ENCODE assay signal across 26 cellular contexts in the genomic region with DNA sequence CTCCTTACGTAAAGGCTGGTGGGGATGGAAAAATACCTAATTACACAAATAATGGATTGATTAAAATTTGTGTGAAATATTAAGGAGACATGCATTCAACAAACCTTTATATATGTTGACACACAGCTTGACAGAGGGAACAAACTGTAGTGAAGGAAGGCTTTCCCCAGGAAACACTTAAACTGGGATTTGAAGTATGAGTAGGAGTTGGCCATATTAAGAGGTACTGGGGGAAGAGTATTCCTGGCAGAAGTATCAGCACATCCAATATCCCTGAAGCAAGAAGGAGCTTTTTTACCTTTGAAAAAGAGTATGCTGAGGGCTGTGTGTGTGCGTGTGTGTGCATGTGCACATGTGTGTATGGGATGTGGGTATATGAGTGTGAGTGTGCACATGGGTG.
"Had no signal": no experiment of that assay in that cellular context is flagged by ENCODE, and none has a peak within 500 bp of the region (broad histone marks: within the 10 kb centered on the region; RNA-seq: fewer than 3 reads in every experiment).

No MANE protein-coding gene starts in this region.

- DNase-seq: activated CD4-positive, alpha-beta memory T cell treated with anti-CD3 and anti-CD28 coated beads for 36 hours; activated CD4-positive, alpha-beta T cell treated with anti-CD3 and anti-CD28 coated beads for 36 hours; activated CD4-positive, alpha-beta T cell treated with anti-CD3 and anti-CD28 coated beads, Interleukin-2, amount 10 ng/mL, durations not matched to agents 24 days and 14 days; activated CD4-positive, CD25-positive, alpha-beta regulatory T cell; activated CD4-positive, CD25-positive, alpha-beta regulatory T cell treated with anti-CD3 and anti-CD28 coated beads, Interleukin-2, amount 50 U/mL, for 72 hours; activated CD8-positive, alpha-beta memory T cell treated with anti-CD3 and anti-CD28 coated beads, Interleukin-2, amount 10 ng/mL, durations not matched to agents 7 days and 5 days; activated CD8-positive, alpha-beta memory T cell treated with anti-CD3 and anti-CD28 coated beads, Interleukin-2, amount 50 U/mL, for 4 hours; activated CD8-positive, alpha-beta T cell treated with anti-CD3 and anti-CD28 coated beads, Interleukin-2, amount 10 ng/mL, durations not matched to agents 7 days and 5 days; activated effector memory CD4-positive, alpha-beta T cell treated with anti-CD3 and anti-CD28 coated beads, Interleukin-2, amount 50 U/mL, for 16 hours; activated naive CD4-positive, alpha-beta T cell treated with anti-CD3 and anti-CD28 coated beads, Interleukin-2, amount 10 ng/mL, durations not matched to agents 7 days and 5 days; activated naive CD8-positive, alpha-beta T cell treated with anti-CD3 and anti-CD28 coated beads, Interleukin-2, amount 10 ng/mL, durations not matched to agents 7 days and 5 days; activated T-cell treated with anti-CD3 and anti-CD28 coated beads, Interleukin-2, amount 50 U/mL, for 1 hour; activated T-cell treated with anti-CD3 and anti-CD28 coated beads, Interleukin-2, amount 50 U/mL, for 48 hours; central memory CD4-positive, alpha-beta T cell; cerebellar nuclear complex; colonic mucosa; effector CD8-positive, alpha-beta T cell; esophagus squamous epithelium; foreskin melanocyte; heart right ventricle; T-helper 2 cell had no signal

- H3K4me3 ChIP-seq: ascending aorta, breast epithelium, cardiac muscle cell, colonic mucosa, esophagus squamous epithelium, gastroesophageal sphincter, heart right ventricle had no signal

- H3K9me3 ChIP-seq: ascending aorta, breast epithelium, colonic mucosa, esophagus squamous epithelium, gastroesophageal sphincter, heart right ventricle had no signal

- H3K4me1 ChIP-seq: breast epithelium, colonic mucosa had no signal

- H3K27me3 ChIP-seq: breast epithelium had no signal

- H3K27ac ChIP-seq: ascending aorta, breast epithelium, cardiac muscle cell, colonic mucosa, epithelial cell of prostate, esophagus squamous epithelium, gastroesophageal sphincter, heart right ventricle had no signal

- H3K36me3 ChIP-seq: ascending aorta, breast epithelium, cardiac muscle cell, colonic mucosa, esophagus squamous epithelium, gastroesophageal sphincter, heart right ventricle had no signal
